9 cellular contexts compared by ENCODE assay signal in genomic region chr5:132776932-132777208, GRCh38. TPM values are rescaled to one million over a fixed set of nuclear protein-coding genes. Genes with fewer than 3 reads are reported as not detected.
DNase-seq lines count a peak whose midpoint lies in the region; ATAC-seq and TF ChIP-seq lines count a peak whose summit lies in the region.
"Had no signal": no experiment of that assay in that cellular context is flagged by ENCODE, and none has a peak within 500 bp of the region (broad histone marks: within the 10 kb centered on the region; RNA-seq: fewer than 3 reads in every experiment).

No MANE protein-coding gene starts in this region.

- H3K27ac Mint-ChIP-seq in activated CD8-positive, alpha-beta T cell treated with anti-CD3 and anti-CD28 coated beads for 36 hours = no peak overlapping the region
- H3K27ac Mint-ChIP-seq in activated CD8-positive, alpha-beta T cell treated with anti-CD3 and anti-CD28 coated beads, Interleukin-2, amount 10 ng/mL, durations not matched to agents 7 days and 5 days = no peak overlapping the region

- H3K27me3 Mint-ChIP-seq in activated CD8-positive, alpha-beta T cell treated with anti-CD3 and anti-CD28 coated beads for 36 hours = peaks cover 16% of the 10 kb centered on the region
- peaks cover 35% of the 10 kb centered on the region for H3K27me3 Mint-ChIP-seq in activated CD8-positive, alpha-beta T cell treated with anti-CD3 and anti-CD28 coated beads, Interleukin-2, amount 10 ng/mL, durations not matched to agents 7 days and 5 days (ENCODE audit: low read depth)

- DNase-seq in activated CD8-positive, alpha-beta T cell treated with anti-CD3 and anti-CD28 coated beads for 36 hours = no peak
- DNase-seq in activated CD8-positive, alpha-beta T cell treated with anti-CD3 and anti-CD28 coated beads, Interleukin-2, amount 10 ng/mL, durations not matched to agents 7 days and 5 days = no peak
- DNase-seq in breast epithelium (ENCODE audit: low spot score in 2 of 2) = no peak
- DNase-seq in lower leg skin (ENCODE audit: low spot score in 2 of 2) = no peak
- DNase-seq in uterus = no peak
- no peak for DNase-seq in COLO668 (lab: John Stamatoyannopoulos, UW; ENCODE audit: unreplicated experiment)
- no peak for DNase-seq in DMS 273 (lab: John Stamatoyannopoulos, UW; ENCODE audit: unreplicated experiment)
- DNase-seq in GDM1 (lab: John Stamatoyannopoulos, UW) = no peak

- no peaks in the 10 kb centered on the region for H3K9me3 ChIP-seq in breast epithelium
- H3K9me3 ChIP-seq in uterus = no peaks in the 10 kb centered on the region

- H3K4me1 Mint-ChIP-seq in activated CD8-positive, alpha-beta T cell treated with anti-CD3 and anti-CD28 coated beads for 36 hours (ENCODE audit: low read depth) = peaks cover 8% of the 10 kb centered on the region
- peaks cover 39% of the 10 kb centered on the region for H3K4me1 Mint-ChIP-seq in activated CD8-positive, alpha-beta T cell treated with anti-CD3 and anti-CD28 coated beads, Interleukin-2, amount 10 ng/mL, durations not matched to agents 7 days and 5 days (ENCODE audit: low read depth)

- H3K36me3 ChIP-seq in breast epithelium (no peaks in the 10 kb centered on the region), uterus (no peaks in the 10 kb centered on the region)

- POLR2A ChIA-PET in activated CD8-positive, alpha-beta T cell treated with anti-CD3 and anti-CD28 coated beads for 36 hours (lab: Charles Lee) = interaction anchor here (0.8 to 1.8 kb wide), 3 partner anchors 12 to 26 kb away, joined by 3 to 7 read pairs (median 5); no protein-coding TSS in a partner anchor
- POLR2A ChIA-PET in activated CD8-positive, alpha-beta T cell treated with anti-CD3 and anti-CD28 coated beads, Interleukin-2, amount 10 ng/mL, durations not matched to agents 7 days and 5 days (lab: Charles Lee) = interaction anchor here (1.5 to 1.8 kb wide), 2 partner anchors 29 to 39 kb away, joined by 3 to 5 read pairs; partner anchors contain the start of genes CCNI2 and KIF3A

- H3K4me3 ChIP-seq in breast epithelium = peak overlapping the region; percentile 81 to 99 (median 85)
- peak overlapping the region; percentile 44 for H3K4me3 ChIP-seq in lower leg skin (ENCODE audit: low read depth, poor library complexity, severe bottlenecking)
- H3K4me3 ChIP-seq in uterus = peak overlapping the region; percentile 57 to 72

- intact Hi-C loops in activated CD8-positive, alpha-beta T cell treated with anti-CD3 and anti-CD28 coated beads for 36 hours (cut with micrococcal nuclease) = no loop called here
- intact Hi-C loops in breast epithelium (cut with DNase I; ENCODE audit: low total_unique reads) (no loop called here), lower leg skin (cut with DNase I; ENCODE audit: low total_unique reads) (no loop called here), uterus (cut with DNase I; ENCODE audit: low total_unique reads) (no loop called here)

- TF ChIP-seq POLR2A in breast epithelium (IDR thresholded peaks at IDR 0.05) (no peak), lower leg skin (IDR thresholded peaks at IDR 0.05) (no peak), uterus (IDR thresholded peaks at IDR 0.05) (no peak)

- H3K27me3 ChIP-seq in breast epithelium (no peaks in the 10 kb centered on the region), uterus (no peaks in the 10 kb centered on the region)

- H3K4me3 Mint-ChIP-seq in activated CD8-positive, alpha-beta T cell treated with anti-CD3 and anti-CD28 coated beads for 36 hours = no peak overlapping the region
- H3K4me3 Mint-ChIP-seq in activated CD8-positive, alpha-beta T cell treated with anti-CD3 and anti-CD28 coated beads, Interleukin-2, amount 10 ng/mL, durations not matched to agents 7 days and 5 days = no peak overlapping the region

- H3K4me1 ChIP-seq in breast epithelium = peaks cover 0 to 3% of the 10 kb centered on the region in 2 donors
- H3K4me1 ChIP-seq in uterus = peaks cover 0 to 11% of the 10 kb centered on the region in 2 donors

- no peaks in the 10 kb centered on the region for H3K9me3 Mint-ChIP-seq in activated CD8-positive, alpha-beta T cell treated with anti-CD3 and anti-CD28 coated beads for 36 hours
- H3K9me3 Mint-ChIP-seq in activated CD8-positive, alpha-beta T cell treated with anti-CD3 and anti-CD28 coated beads, Interleukin-2, amount 10 ng/mL, durations not matched to agents 7 days and 5 days (ENCODE audit: insufficient read depth) = no peaks in the 10 kb centered on the region

- TF ChIP-seq CTCF in activated CD8-positive, alpha-beta T cell treated with anti-CD3 and anti-CD28 coated beads for 36 hours (IDR thresholded peaks at IDR 0.05) = no peak
- TF ChIP-seq CTCF in breast epithelium (IDR thresholded peaks at IDR 0.05) (no peak), lower leg skin (IDR thresholded peaks at IDR 0.05) (no peak), uterus (IDR thresholded peaks at IDR 0.05) (no peak)

- CTCF ChIA-PET in activated CD8-positive, alpha-beta T cell treated with anti-CD3 and anti-CD28 coated beads for 36 hours (lab: Charles Lee) = interaction anchor here (2.8 kb wide), 1 partner anchor 30 kb away, joined by 9 read pairs; the partner anchor contains the start of gene CCNI2
- CTCF ChIA-PET in activated CD8-positive, alpha-beta T cell treated with anti-CD3 and anti-CD28 coated beads, Interleukin-2, amount 10 ng/mL, durations not matched to agents 7 days and 5 days (lab: Charles Lee) = interaction anchor here (1.1 to 2.0 kb wide), 3 partner anchors 8 to 51 kb away, joined by 4 to 5 read pairs (median 5); no protein-coding TSS in a partner anchor

- ATAC-seq in activated CD8-positive, alpha-beta T cell treated with anti-CD3 and anti-CD28 coated beads for 36 hours = peak; percentile 40
- ATAC-seq in activated CD8-positive, alpha-beta T cell treated with anti-CD3 and anti-CD28 coated beads, Interleukin-2, amount 10 ng/mL, durations not matched to agents 7 days and 5 days = no peak

- H3K27ac ChIP-seq in breast epithelium (peak overlapping the region; percentile 79 to 94), uterus (peak overlapping the region; percentile 81 to 84)

- no peaks in the 10 kb centered on the region for H3K36me3 Mint-ChIP-seq in activated CD8-positive, alpha-beta T cell treated with anti-CD3 and anti-CD28 coated beads for 36 hours (ENCODE audit: low read depth)
- H3K36me3 Mint-ChIP-seq in activated CD8-positive, alpha-beta T cell treated with anti-CD3 and anti-CD28 coated beads, Interleukin-2, amount 10 ng/mL, durations not matched to agents 7 days and 5 days (ENCODE audit: low read depth) = no peaks in the 10 kb centered on the region

- 0 to 1% methylated on average over 13 to 21 of the region's 41 CpGs for WGBS in lower leg skin, 2 donors

RNA-seq across cellular contexts. Expression of gene SEPTIN8, which starts 0.2 kb away (rescaled TPM):
- 10 to 100 TPM; 25.2 to 27.1 TPM for total RNA-seq in activated CD8-positive, alpha-beta T cell treated with anti-CD3 and anti-CD28 coated beads for 36 hours
- total RNA-seq in activated CD8-positive, alpha-beta T cell treated with anti-CD3 and anti-CD28 coated beads, Interleukin-2, amount 10 ng/mL, durations not matched to agents 7 days and 5 days = 10 to 100 TPM; 35.1 to 35.3 TPM
- 10 to 100 TPM; 26.4 to 43.0 (median 40.0) TPM for total RNA-seq in breast epithelium
- 10 to 100 TPM; 70.0 to 99.6 (median 87.8) TPM for total RNA-seq in lower leg skin
- total RNA-seq in uterus = 10 to 100 TPM; 17.7 to 49.4 (median 36.4) TPM

RNA-seq across cellular contexts. Expression of gene CCNI2, which starts 29.6 kb away (rescaled TPM):
- total RNA-seq in activated CD8-positive, alpha-beta T cell treated with anti-CD3 and anti-CD28 coated beads for 36 hours = 10 to 100 TPM in 1 of 2 experiments, 1 to 10 TPM in 1; 8.7 to 10.0 TPM
- total RNA-seq in activated CD8-positive, alpha-beta T cell treated with anti-CD3 and anti-CD28 coated beads, Interleukin-2, amount 10 ng/mL, durations not matched to agents 7 days and 5 days = 1 to 10 TPM; 8.3 to 9.5 TPM
- total RNA-seq in breast epithelium (1 to 10 TPM in 1 of 3 donors, under 1 TPM in 1, not detected in 1; 0.98 to 2.0 TPM), lower leg skin (under 1 TPM in 2 of 4 donors, not detected in 2; 0.49 to 0.74 TPM), uterus (not detected)
- total RNA-seq: RPMI7951 had no signal

RNA-seq across cellular contexts. Expression of gene SOWAHA, which starts 36.2 kb away (rescaled TPM):
- total RNA-seq in activated CD8-positive, alpha-beta T cell treated with anti-CD3 and anti-CD28 coated beads for 36 hours = not detected
- not detected for total RNA-seq in activated CD8-positive, alpha-beta T cell treated with anti-CD3 and anti-CD28 coated beads, Interleukin-2, amount 10 ng/mL, durations not matched to agents 7 days and 5 days
- 1 to 10 TPM in 1 of 3 donors, under 1 TPM in 2; 0.66 to 3.2 (median 0.96) TPM for total RNA-seq in breast epithelium
- total RNA-seq in lower leg skin = 1 to 10 TPM in 1 of 4 donors, under 1 TPM in 3; 0.08 to 1.0 (median 0.79) TPM
- under 1 TPM in 3 of 4 donors, not detected in 1; under 0.01 to 0.14 (median 0.12) TPM for total RNA-seq in uterus
- total RNA-seq: RPMI7951 had no signal

RNA-seq across cellular contexts. Expression of gene KIF3A, which starts 39.5 kb away (rescaled TPM):
- total RNA-seq in activated CD8-positive, alpha-beta T cell treated with anti-CD3 and anti-CD28 coated beads for 36 hours = 10 to 100 TPM; 16.4 to 17.0 TPM
- 10 to 100 TPM; 14.0 to 15.7 TPM for total RNA-seq in activated CD8-positive, alpha-beta T cell treated with anti-CD3 and anti-CD28 coated beads, Interleukin-2, amount 10 ng/mL, durations not matched to agents 7 days and 5 days
- total RNA-seq in breast epithelium = 10 to 100 TPM in 2 of 3 donors, 1 to 10 TPM in 1; 4.5 to 15.7 (median 11.5) TPM
- 1 to 10 TPM; 4.9 to 7.7 (median 6.3) TPM for total RNA-seq in lower leg skin
- 100 to 1,000 TPM in 1 of 4 donors, 10 to 100 TPM in 2, 1 to 10 TPM in 1; 5.9 to 203 (median 19.5) TPM for total RNA-seq in uterus

RNA-seq across cellular contexts. Expression of gene SHROOM1, which starts 53.6 kb away (rescaled TPM):
- 1 to 10 TPM; 2.0 to 2.1 TPM for total RNA-seq in activated CD8-positive, alpha-beta T cell treated with anti-CD3 and anti-CD28 coated beads for 36 hours
- 1 to 10 TPM; 2.9 to 3.3 TPM for total RNA-seq in activated CD8-positive, alpha-beta T cell treated with anti-CD3 and anti-CD28 coated beads, Interleukin-2, amount 10 ng/mL, durations not matched to agents 7 days and 5 days
- 10 to 100 TPM in 1 of 3 donors, 1 to 10 TPM in 2; 2.4 to 12.6 (median 9.5) TPM for total RNA-seq in breast epithelium
- total RNA-seq in lower leg skin = 1 to 10 TPM; 1.2 to 3.8 (median 2.2) TPM
- 10 to 100 TPM in 3 of 4 donors, 1 to 10 TPM in 1; 5.0 to 28.0 (median 12.3) TPM for total RNA-seq in uterus
